15 cellular contexts compared by ENCODE assay signal in genomic region chr21:31710586-31710985, GRCh38. TPM values are rescaled to one million over a fixed set of nuclear protein-coding genes. Genes with fewer than 3 reads are reported as not detected.
DNase-seq lines count a peak whose midpoint lies in the region; ATAC-seq, FAIRE-seq and TF ChIP-seq lines count a peak whose summit lies in the region.
"Had no signal": no experiment of that assay in that cellular context is flagged by ENCODE, and none has a peak within 500 bp of the region (broad histone marks: within the 10 kb centered on the region; RNA-seq: fewer than 3 reads in every experiment).

No MANE protein-coding gene starts in this region.

- no peak for ATAC-seq in HG03520 (IDR thresholded peaks at IDR 0.05; ENCODE audit: unreplicated experiment)
- ATAC-seq: activated CD4-positive, CD25-positive, alpha-beta regulatory T cell treated with anti-CD3 and anti-CD28 coated beads, Interleukin-2, amount 50 U/mL, for 24 hours; natural killer cell had no signal

- no peak overlapping the region for H3K4me2 ChIP-seq in H1 (ENCODE audit: insufficient read depth in 1 of 2, low read depth in 2 of 2, low read length in 2 of 2)

- CTCF ChIA-PET in H1 (lab: Charles Lee; ENCODE audit: partially characterized antibody): no interaction called here

- no peaks in the 10 kb centered on the region for H3K23me2 ChIP-seq in H1 (ENCODE audit: low read depth, low read length)

- no peaks in the 10 kb centered on the region for H3K36me3 Mint-ChIP-seq in osteocyte (ENCODE audit: unreplicated experiment)
- H3K36me3 Mint-ChIP-seq: natural killer cell had no signal

- no peak overlapping the region for H2BK120ac ChIP-seq in H1 (replicated peaks; ENCODE audit: low read depth, low read length)

- H3K4me3 Mint-ChIP-seq in osteocyte (ENCODE audit: unreplicated experiment): no peak overlapping the region
- H3K4me3 Mint-ChIP-seq: natural killer cell had no signal

- H2AK5ac ChIP-seq in H1 (ENCODE audit: low read depth, low read length): no peak overlapping the region

- no peaks in the 10 kb centered on the region for H3K27me3 Mint-ChIP-seq in osteocyte (ENCODE audit: unreplicated experiment)

- no peak overlapping the region for H4K91ac ChIP-seq in H1 (replicated peaks; ENCODE audit: insufficient read length, low read length)

- peaks cover 18 to 32% of the 10 kb centered on the region in 2 experiments for H4K20me1 ChIP-seq in H1 (replicated peaks in 1 of 2; ENCODE audit: control insufficient read depth in 1 of 2, insufficient read depth in 2 of 2, low read length in 2 of 2)

- no peak for FAIRE-seq in H1 (lab: Jason Lieb, UNC)
- FAIRE-seq: GM12891, keratinocyte had no signal

- peak overlapping the region; percentile 38 for H4K5ac ChIP-seq in H1 (ENCODE audit: insufficient read length, low read depth, low read length)

- H3K27ac ChIP-seq in H1 (ENCODE audit: low read depth, low read length): no peak overlapping the region
- H3K27ac ChIP-seq: esophagus squamous epithelium, suprapubic skin had no signal

- H3K79me1 ChIP-seq in H1 (ENCODE audit: low read depth, low read length): 0 out of 2 replicates have a peak, but pooled peaks cover 3% of the 10 kb centered on the region

- no peak overlapping the region for H3K56ac ChIP-seq in H1 (replicated peaks; ENCODE audit: insufficient read length, low read depth, low read length)

- no peak overlapping the region for H2BK20ac ChIP-seq in H1 (ENCODE audit: low read length)

- H3K79me2 ChIP-seq in H1 (ENCODE audit: control insufficient read depth in 1 of 2, insufficient read depth in 2 of 2, low read length in 2 of 2): peaks cover 21 to 100% of the 10 kb centered on the region in 2 experiments

- H3K14ac ChIP-seq in H1 (ENCODE audit: insufficient read length): no peak overlapping the region

- peak overlapping the region; percentile 75 for H3K27ac Mint-ChIP-seq in osteocyte (ENCODE audit: unreplicated experiment)

- no peak for TF ChIP-seq RAD21 in H1 (IDR thresholded peaks at IDR 0.05 in 1 of 2, conservative IDR thresholded peaks at IDR 0.05 in 1 of 2; ENCODE audit: low read depth in 2 of 2, low read length in 2 of 2)

- H3K9me3 Mint-ChIP-seq in osteocyte (ENCODE audit: unreplicated experiment): no peaks in the 10 kb centered on the region
- H3K9me3 Mint-ChIP-seq: natural killer cell had no signal

- H3K9me3 ChIP-seq in H1 (ENCODE audit: insufficient read depth in 2 of 2, low read depth in 1 of 2, low read length in 1 of 2): no peaks in the 10 kb centered on the region
- H3K9me3 ChIP-seq: esophagus squamous epithelium, suprapubic skin had no signal

- H2BK15ac ChIP-seq in H1 (ENCODE audit: low read length): no peak overlapping the region

- H3K36me3 ChIP-seq in H1 (ENCODE audit: control insufficient read depth in 2 of 4, insufficient read depth in 4 of 4, low read length in 3 of 4): peaks cover 0 to 4% (median 0%) of the 10 kb centered on the region in 4 experiments; a peak in 2 of 8 replicates
- H3K36me3 ChIP-seq: esophagus squamous epithelium had no signal

- H3K27me3 ChIP-seq in H1 (replicated peaks in 1 of 4; ENCODE audit: control insufficient read depth in 3 of 4, extremely low read depth in 1 of 4, insufficient read depth in 3 of 4, low read length in 3 of 4): no peaks in the 10 kb centered on the region
- H3K27me3 ChIP-seq: esophagus squamous epithelium, suprapubic skin had no signal

- peaks cover 73% of the 10 kb centered on the region for H3K4me1 Mint-ChIP-seq in osteocyte (ENCODE audit: unreplicated experiment)

- TF ChIP-seq CTCF in H1 (IDR thresholded peaks at IDR 0.05; ENCODE audit: control extremely low read depth in 1 of 3, insufficient read depth in 1 of 3, low read depth in 1 of 3, low read length in 3 of 3): no peak
- TF ChIP-seq CTCF in osteocyte (IDR thresholded peaks at IDR 0.05): no peak

- no peak overlapping the region for H2BK12ac ChIP-seq in H1 (ENCODE audit: low read depth, low read length)

- no peak overlapping the region for H3K23ac ChIP-seq in H1 (ENCODE audit: insufficient read length)

- no peak overlapping the region for H3K18ac ChIP-seq in H1 (ENCODE audit: extremely low read depth, low read length)

- H2BK5ac ChIP-seq in H1 (ENCODE audit: low read depth, low read length): no peak overlapping the region

- WGBS in H1 (ENCODE audit: extremely low coverage in 1 of 2, insufficient coverage in 1 of 2, insufficient read length in 1 of 2, insufficient replicate concordance in 2 of 2, low coverage in 1 of 2, low lambda C conversion rate in 2 of 2, missing lambda C conversion rate in 1 of 2), 2 experiments: 93% methylated on average over 1 of the region's 1 CpG; no CpG with 5 or more reads in 1 of the 2 experiments

- DNase-seq in EH (ENCODE audit: low read depth) (peak; percentile 92), NCI-H446 treated with DMSO at 0.1 percent for 48 hours (lab: John Stamatoyannopoulos, UW) (peak; percentile 62), H1 (ENCODE audit: low read depth in 1 of 2, low spot score in 2 of 2) (no peak), osteocyte (ENCODE audit: extremely low spot score, unreplicated experiment) (no peak), hypothalamus (lab: John Stamatoyannopoulos, UW) (no peak), GM19240 (ENCODE audit: insufficient read length, low spot score) (no peak)
- DNase-seq: DMS153, esophagus squamous epithelium, natural killer cell, NCI-H2029 had no signal

- TF ChIP-seq POLR2A in H1 (IDR thresholded peaks at IDR 0.05; ENCODE audit: control extremely low read depth in 1 of 2, low read depth in 2 of 2, low read length in 2 of 2): no peak

- H4K8ac ChIP-seq in H1 (ENCODE audit: extremely low read depth, insufficient read depth, low read length): no peak overlapping the region

- no peak for TF ChIP-seq EP300 in H1 (IDR thresholded peaks at IDR 0.05; ENCODE audit: borderline replicate concordance in 1 of 2, low read depth in 2 of 2, low read length in 2 of 2)

- no peak overlapping the region for H3K4me3 ChIP-seq in H1 (ENCODE audit: extremely low read depth in 1 of 4, insufficient read depth in 2 of 4, low read depth in 3 of 4, low read length in 4 of 4)
- H3K4me3 ChIP-seq: esophagus squamous epithelium, suprapubic skin had no signal

- POLR2A ChIA-PET in H1 (lab: Charles Lee; ENCODE audit: partially characterized antibody): interaction anchor here (0.5 to 0.9 kb wide), 2 partner anchors 13 to 15 kb away, joined by 3 read pairs; no protein-coding TSS in a partner anchor

- no peak overlapping the region for H3K9ac ChIP-seq in H1 (replicated peaks in 1 of 4; ENCODE audit: extremely low read depth in 1 of 4, low read depth in 3 of 4, low read length in 3 of 4)

- no peak overlapping the region for H2AFZ ChIP-seq in H1 (ENCODE audit: low read length)

- H3K4ac ChIP-seq in H1 (replicated peaks; ENCODE audit: insufficient read length, low read depth, low read length): no peak overlapping the region

- peaks cover 0 to 12% (median 7%) of the 10 kb centered on the region in 4 experiments; a peak in 5 of 7 replicates for H3K4me1 ChIP-seq in H1 (replicated peaks in 1 of 4; ENCODE audit: control insufficient read depth in 3 of 4, insufficient read depth in 4 of 4, low read length in 3 of 4)

TF ChIP-seq in H1, 55 proteins besides CTCF, POLR2A, EP300 and RAD21:
- TF ChIP-seq HDAC2 (IDR thresholded peaks at IDR 0.05; ENCODE audit: borderline replicate concordance in 1 of 2, low read depth in 2 of 2, low read length in 2 of 2): no peak
- no peak for TF ChIP-seq TCF12 (IDR thresholded peaks at IDR 0.05; ENCODE audit: low read depth, low read length)
- TF ChIP-seq BCL11A (IDR thresholded peaks at IDR 0.05; ENCODE audit: low read depth in 2 of 2, low read length in 2 of 2): no peak
- no peak for TF ChIP-seq FOSL1 (IDR thresholded peaks at IDR 0.05; ENCODE audit: insufficient read depth, low read depth, low read length)
- no peak for TF ChIP-seq SIRT6 (IDR thresholded peaks at IDR 0.05; ENCODE audit: low read length)
- no peak for TF ChIP-seq HDAC6 (IDR thresholded peaks at IDR 0.05; ENCODE audit: low read depth, low read length)
- TF ChIP-seq CHD2 (IDR thresholded peaks at IDR 0.05; ENCODE audit: low read length): no peak
- TF ChIP-seq GABPA (IDR thresholded peaks at IDR 0.05; ENCODE audit: borderline replicate concordance, insufficient read depth, low read length): no peak
- no peak for TF ChIP-seq CTBP2 (IDR thresholded peaks at IDR 0.05; ENCODE audit: borderline replicate concordance, insufficient read depth, insufficient read length, low read length)
- no peak for TF ChIP-seq SP2 (IDR thresholded peaks at IDR 0.05; ENCODE audit: low read length)
- TF ChIP-seq ATF3 (IDR thresholded peaks at IDR 0.05; ENCODE audit: insufficient read depth, low read depth, low read length): no peak

RNA-seq across cellular contexts. Expression of gene SCAF4, which starts 21.3 kb away (rescaled TPM):
- 55.1 and 56.8 TPM in 2 replicates for total RNA-seq in H1 (2021; fragmentation: NEBNext Ultra II Directional; extraction: Animal tissue kit (Norgen Biotek cat#: 25700))
- polyA plus RNA-seq in H1 (2011; rRNA removed): 28.9 and 38.4 TPM in 2 replicates
- polyA plus RNA-seq in H1 (2011; cell fraction: cytosol; rRNA removed): 24.4 TPM
- 62.9 TPM for polyA plus RNA-seq in H1 (2011; cell fraction: nucleus; rRNA removed)
- polyA plus RNA-seq in H1 (2012, experiment 1 of 2): 39.5 to 45.9 TPM (median 42.1 TPM) in 4 replicates
- polyA plus RNA-seq in H1 (2012, experiment 2 of 2): 16.1 TPM
- polyA plus RNA-seq in H1 (2013, experiment 1 of 2): 42.7 TPM
- polyA plus RNA-seq in H1 (2013, experiment 2 of 2): 37.1 TPM
- 37.2 and 43.3 TPM in 2 replicates for polyA minus RNA-seq in H1 (2011; rRNA and poly(A)+ RNA removed)
- polyA minus RNA-seq in H1 (2011; cell fraction: cytosol; rRNA and poly(A)+ RNA removed): 25.5 TPM
- polyA minus RNA-seq in H1 (2011; cell fraction: nucleus; rRNA and poly(A)+ RNA removed): 126 TPM
- 32.7 and 33.7 TPM in 2 replicates for total RNA-seq in osteocyte

RNA-seq across cellular contexts. Expression of gene SOD1, which starts 51.1 kb away (rescaled TPM):
- 192 and 202 TPM in 2 replicates for total RNA-seq in H1 (2021; fragmentation: NEBNext Ultra II Directional; extraction: Animal tissue kit (Norgen Biotek cat#: 25700))
- 168 and 226 TPM in 2 replicates for polyA plus RNA-seq in H1 (2011; rRNA removed)
- 292 TPM for polyA plus RNA-seq in H1 (2011; cell fraction: cytosol; rRNA removed)
- polyA plus RNA-seq in H1 (2011; cell fraction: nucleus; rRNA removed): 46.3 TPM
- polyA plus RNA-seq in H1 (2012, experiment 1 of 2): 226 to 357 TPM (median 259 TPM) in 4 replicates
- 86.4 TPM for polyA plus RNA-seq in H1 (2012, experiment 2 of 2)
- 216 TPM for polyA plus RNA-seq in H1 (2013, experiment 1 of 2)
- polyA plus RNA-seq in H1 (2013, experiment 2 of 2): 218 TPM
- polyA minus RNA-seq in H1 (2011; rRNA and poly(A)+ RNA removed): 66.3 and 67.6 TPM in 2 replicates
- 221 TPM for polyA minus RNA-seq in H1 (2011; cell fraction: cytosol; rRNA and poly(A)+ RNA removed)
- polyA minus RNA-seq in H1 (2011; cell fraction: nucleus; rRNA and poly(A)+ RNA removed): 34.9 TPM
- total RNA-seq in osteocyte: 195 and 205 TPM in 2 replicates

Comparison
In these comparisons a context has a peak if more than half of its experiments do, and no peak if none do; other contexts are left out.
1. DNase-seq: peak in EH (single experiment) and NCI-H446 treated with DMSO at 0.1 percent for 48 hours (single experiment); none in H1 (0 of 2), osteocyte (single experiment), hypothalamus (0 of 51) and GM19240 (single experiment).